8 cellular contexts compared by ENCODE assay signal in genomic region chr17:59845595-59846390, GRCh38. TPM values are rescaled to one million over a fixed set of nuclear protein-coding genes. Genes with fewer than 3 reads are reported as not detected.
DNase-seq lines count a peak whose midpoint lies in the region; ATAC-seq and TF ChIP-seq lines count a peak whose summit lies in the region.

No MANE protein-coding gene starts in this region.

- peaks cover 10% of the 10 kb centered on the region; the same call in 1 of the 2 replicates for H3K9me3 ChIP-seq in SJSA1 (replicated peaks)
- H3K9me3 ChIP-seq in mesenchymal stem cell (ENCODE audit: control insufficient read depth, low read length), result no peaks in the 10 kb centered on the region
- H3K9me3 ChIP-seq in transverse colon, result no peaks in the 10 kb centered on the region

- TF ChIP-seq EP300 in transverse colon (IDR thresholded peaks at IDR 0.05; ENCODE audit: low read depth), result peak; percentile 34

- WGBS in mesenchymal stem cell, result 69% methylated on average over 3 of the region's 3 CpGs
- WGBS in transverse colon (ENCODE audit: low coverage in 1 of 2), 2 donors, result 18 to 29% methylated on average over 2 to 3 of the region's 3 CpGs

- intact Hi-C loops in transverse colon (cut with DNase I; ENCODE audit: low total_unique reads), result no loop called here

- H2AK5ac ChIP-seq in mesenchymal stem cell (ENCODE audit: low read length, severe bottlenecking), result peak overlapping the region; percentile 69

- TF ChIP-seq POLR2A in transverse colon (IDR thresholded peaks at IDR 0.05), result peak; percentile 55

- no peak for ATAC-seq in GM21423 (IDR thresholded peaks at IDR 0.05; ENCODE audit: unreplicated experiment)
- no peak for ATAC-seq in GM19397 (IDR thresholded peaks at IDR 0.05; ENCODE audit: unreplicated experiment)

- no peak overlapping the region for H2BK120ac ChIP-seq in mesenchymal stem cell (ENCODE audit: low read depth, low read length)

- H3K4me3 ChIP-seq in SJSA1 (no peak overlapping the region), choroid plexus epithelial cell (ENCODE audit: low read depth, low read length) (no peak overlapping the region), mesenchymal stem cell (ENCODE audit: insufficient read depth in 1 of 2, low read depth in 1 of 2, low read length in 2 of 2) (peak overlapping the region in 1 of 2 experiments; percentile 43), transverse colon (no peak overlapping the region)

- no peak overlapping the region for H3K23ac ChIP-seq in mesenchymal stem cell (ENCODE audit: low read length in 2 of 2)

- no peak overlapping the region for H4K8ac ChIP-seq in mesenchymal stem cell (ENCODE audit: low read length)

- peak overlapping the region in 1 of 2 experiments; percentile 54 for H2BK12ac ChIP-seq in mesenchymal stem cell (ENCODE audit: low read length in 2 of 2)

- H2AFZ ChIP-seq in mesenchymal stem cell (ENCODE audit: low read depth, low read length), result no peak overlapping the region

- H2BK15ac ChIP-seq in mesenchymal stem cell (ENCODE audit: low read depth, poor library complexity, severe bottlenecking), result no peak overlapping the region

- H4K91ac ChIP-seq in mesenchymal stem cell (ENCODE audit: low read length), result peak overlapping the region; percentile 27

- peak overlapping the region; percentile 99 for H3K9ac ChIP-seq in mesenchymal stem cell (ENCODE audit: low read length)

- H3K4me2 ChIP-seq in mesenchymal stem cell (ENCODE audit: low read length, poor library complexity, severe bottlenecking), result no peak overlapping the region

- in situ Hi-C loops in transverse colon (cut with MboI; ENCODE audit: low pct_ligation_motif_present in 1 of 4, low pct_unique_long_range_greater_than_20kb in 1 of 4, low sequenced_read_pairs in 3 of 4), result no loop called here

- peak overlapping the region; percentile 25 for H3K27ac ChIP-seq in SJSA1
- peak overlapping the region; percentile 100 for H3K27ac ChIP-seq in mesenchymal stem cell (ENCODE audit: low read length, poor library complexity, severe bottlenecking)
- peak overlapping the region; percentile 91 to 99 (median 95) for H3K27ac ChIP-seq in transverse colon

- H3K18ac ChIP-seq in mesenchymal stem cell (ENCODE audit: low read depth in 1 of 2, low read length in 2 of 2), result peak overlapping the region; percentile 14 to 61

- peaks cover 18% of the 10 kb centered on the region for H3K27me3 ChIP-seq in SJSA1 (replicated peaks)
- no peaks in the 10 kb centered on the region for H3K27me3 ChIP-seq in mesenchymal stem cell (ENCODE audit: control insufficient read depth in 1 of 2, insufficient read depth in 1 of 2, low read length in 2 of 2)
- H3K27me3 ChIP-seq in transverse colon, result no peaks in the 10 kb centered on the region

- TF ChIP-seq CTCF in choroid plexus epithelial cell (conservative IDR thresholded peaks at IDR 0.05; ENCODE audit: low read depth, low read length) (no peak), transverse colon (IDR thresholded peaks at IDR 0.05) (peak in 2 of 5 experiments; percentile 41 to 44)

- H2BK5ac ChIP-seq in mesenchymal stem cell (ENCODE audit: low read depth, low read length, poor library complexity, severe bottlenecking), result peak overlapping the region; percentile 95

- H3K4me1 ChIP-seq in SJSA1 (replicated peaks), result peaks cover 54% of the 10 kb centered on the region
- H3K4me1 ChIP-seq in mesenchymal stem cell (ENCODE audit: control insufficient read depth, insufficient read depth, low read depth, low read length), result peaks cover 10% of the 10 kb centered on the region
- H3K4me1 ChIP-seq in transverse colon, result peaks cover 29 to 88% (median 76%) of the 10 kb centered on the region in 4 donors

- peak overlapping the region in 1 of 2 experiments; percentile 24 for H3K4ac ChIP-seq in mesenchymal stem cell (ENCODE audit: low read depth in 1 of 2, low read length in 2 of 2)

- H3K36me3 ChIP-seq in SJSA1, result peaks cover 30% of the 10 kb centered on the region
- peaks cover 0 to 15% of the 10 kb centered on the region in 2 experiments for H3K36me3 ChIP-seq in mesenchymal stem cell (ENCODE audit: control insufficient read depth in 1 of 2, insufficient read depth in 2 of 2, low read depth in 1 of 2, low read length in 2 of 2)
- peaks cover 0 to 5% (median 0%) of the 10 kb centered on the region in 4 donors for H3K36me3 ChIP-seq in transverse colon

- no peak overlapping the region for H3K14ac ChIP-seq in mesenchymal stem cell (ENCODE audit: low read length in 2 of 2)

- DNase-seq in EH (ENCODE audit: low read depth), result peak; percentile 85
- DNase-seq in M059J (ENCODE audit: low read depth), result peak; percentile 95
- DNase-seq in SJSA1 (ENCODE audit: low read depth in 1 of 2, low spot score in 2 of 2), result peak in 1 of 2 experiments; percentile 59
- peak; percentile 90 for DNase-seq in choroid plexus epithelial cell (ENCODE audit: low read depth)
- peak; percentile 85 for DNase-seq in mesenchymal stem cell
- DNase-seq in transverse colon, result peak; percentile 81

- H3K79me1 ChIP-seq in mesenchymal stem cell (replicated peaks; ENCODE audit: low read length, poor library complexity, severe bottlenecking), result no peaks in the 10 kb centered on the region

RNA-seq across cellular contexts. Expression of gene TUBD1, which starts 47.0 kb away (rescaled TPM):
- total RNA-seq in M059J (2014; rRNA removed; shearing (Covaris generic)), result 9.2 and 11.4 TPM in 2 replicates
- 7.4 and 12.7 TPM in 2 replicates for total RNA-seq in SJSA1 (2014; rRNA removed; shearing (Covaris generic))
- 4.7 TPM for polyA plus RNA-seq in mesenchymal stem cell (2013, experiment 1 of 2)
- polyA plus RNA-seq in mesenchymal stem cell (2013, experiment 2 of 2), result 4.6 TPM
- 10 to 100 TPM in 1 of 4 donors, 1 to 10 TPM in 2, under 1 TPM in 1; 0.80 to 13.3 (median 4.1) TPM for total RNA-seq in transverse colon

RNA-seq across cellular contexts. Expression of gene RPS6KB1, which starts 47.1 kb away (rescaled TPM):
- total RNA-seq in M059J (2014; rRNA removed; shearing (Covaris generic)), result 15.7 and 25.0 TPM in 2 replicates
- total RNA-seq in SJSA1 (2014; rRNA removed; shearing (Covaris generic)), result 26.9 and 32.3 TPM in 2 replicates
- 17.4 TPM for polyA plus RNA-seq in mesenchymal stem cell (2013, experiment 1 of 2)
- 17.7 TPM for polyA plus RNA-seq in mesenchymal stem cell (2013, experiment 2 of 2)
- 10 to 100 TPM; 18.3 to 51.3 (median 28.1) TPM for total RNA-seq in transverse colon

Comparison
In these comparisons a context has a peak if more than half of its experiments do, and no peak if none do; other contexts are left out.
1. H3K27ac ChIP-seq: peak in every context shown above with its lines; median percentile 100 in mesenchymal stem cell; 95 in transverse colon; 25 in SJSA1.